ENCODE assay signal across 1 cellular context in the genomic region with DNA sequence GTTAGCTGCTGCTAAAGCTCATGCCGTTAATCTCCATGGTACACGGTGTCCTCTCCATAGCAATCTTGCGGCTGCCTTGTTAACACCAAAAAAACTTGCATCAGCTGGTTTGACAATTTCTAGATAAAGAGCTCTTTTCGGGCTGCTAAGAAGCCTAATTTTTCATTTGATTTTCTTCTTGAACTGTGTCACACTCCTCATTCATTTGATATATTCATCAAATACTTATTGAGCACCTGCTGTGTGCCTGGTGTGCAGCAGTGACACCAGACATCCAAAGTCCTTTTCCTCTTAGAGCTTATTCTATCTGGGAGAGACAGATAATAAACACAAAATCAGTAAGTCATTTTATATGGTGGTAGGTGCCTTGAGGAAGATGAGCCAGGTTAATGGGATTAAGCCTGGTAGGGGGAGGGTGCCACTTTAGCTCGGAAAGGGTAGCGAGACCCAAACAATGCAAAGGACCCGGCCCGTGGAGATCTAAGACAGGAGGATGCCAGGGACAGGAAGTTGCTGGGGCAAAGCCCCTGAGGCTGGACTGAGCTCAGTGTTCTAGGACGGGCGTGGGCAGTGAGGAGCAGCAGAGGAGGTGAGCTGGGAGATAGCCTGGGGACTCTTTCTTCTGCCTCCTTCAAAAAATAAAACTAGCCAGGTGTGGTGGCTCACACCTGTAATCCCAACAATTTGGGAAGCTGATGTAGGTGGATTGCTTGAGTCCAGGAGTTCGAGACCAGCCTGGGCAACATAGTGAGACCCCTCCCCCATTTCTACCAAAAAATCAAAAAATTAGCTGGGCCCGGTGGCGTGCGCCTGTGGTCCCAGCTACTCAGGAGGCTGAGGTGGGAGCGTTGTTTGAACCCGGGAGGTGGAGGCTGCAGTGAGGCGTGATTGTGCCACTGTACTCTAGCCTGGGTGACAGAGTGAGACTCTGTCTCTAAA.
A peak's percentile ranks its signal among the peaks of the same experiment; 100 is the strongest.
TF ChIP-seq lines count a peak whose summit lies in the region.

No MANE protein-coding gene starts in this region.

TF ChIP-seq in HEK293, 187 proteins besides CTCF, POLR2A, EP300 and RAD21 (continued from another document and continues in another):
- TF ChIP-seq, protein P1, sequence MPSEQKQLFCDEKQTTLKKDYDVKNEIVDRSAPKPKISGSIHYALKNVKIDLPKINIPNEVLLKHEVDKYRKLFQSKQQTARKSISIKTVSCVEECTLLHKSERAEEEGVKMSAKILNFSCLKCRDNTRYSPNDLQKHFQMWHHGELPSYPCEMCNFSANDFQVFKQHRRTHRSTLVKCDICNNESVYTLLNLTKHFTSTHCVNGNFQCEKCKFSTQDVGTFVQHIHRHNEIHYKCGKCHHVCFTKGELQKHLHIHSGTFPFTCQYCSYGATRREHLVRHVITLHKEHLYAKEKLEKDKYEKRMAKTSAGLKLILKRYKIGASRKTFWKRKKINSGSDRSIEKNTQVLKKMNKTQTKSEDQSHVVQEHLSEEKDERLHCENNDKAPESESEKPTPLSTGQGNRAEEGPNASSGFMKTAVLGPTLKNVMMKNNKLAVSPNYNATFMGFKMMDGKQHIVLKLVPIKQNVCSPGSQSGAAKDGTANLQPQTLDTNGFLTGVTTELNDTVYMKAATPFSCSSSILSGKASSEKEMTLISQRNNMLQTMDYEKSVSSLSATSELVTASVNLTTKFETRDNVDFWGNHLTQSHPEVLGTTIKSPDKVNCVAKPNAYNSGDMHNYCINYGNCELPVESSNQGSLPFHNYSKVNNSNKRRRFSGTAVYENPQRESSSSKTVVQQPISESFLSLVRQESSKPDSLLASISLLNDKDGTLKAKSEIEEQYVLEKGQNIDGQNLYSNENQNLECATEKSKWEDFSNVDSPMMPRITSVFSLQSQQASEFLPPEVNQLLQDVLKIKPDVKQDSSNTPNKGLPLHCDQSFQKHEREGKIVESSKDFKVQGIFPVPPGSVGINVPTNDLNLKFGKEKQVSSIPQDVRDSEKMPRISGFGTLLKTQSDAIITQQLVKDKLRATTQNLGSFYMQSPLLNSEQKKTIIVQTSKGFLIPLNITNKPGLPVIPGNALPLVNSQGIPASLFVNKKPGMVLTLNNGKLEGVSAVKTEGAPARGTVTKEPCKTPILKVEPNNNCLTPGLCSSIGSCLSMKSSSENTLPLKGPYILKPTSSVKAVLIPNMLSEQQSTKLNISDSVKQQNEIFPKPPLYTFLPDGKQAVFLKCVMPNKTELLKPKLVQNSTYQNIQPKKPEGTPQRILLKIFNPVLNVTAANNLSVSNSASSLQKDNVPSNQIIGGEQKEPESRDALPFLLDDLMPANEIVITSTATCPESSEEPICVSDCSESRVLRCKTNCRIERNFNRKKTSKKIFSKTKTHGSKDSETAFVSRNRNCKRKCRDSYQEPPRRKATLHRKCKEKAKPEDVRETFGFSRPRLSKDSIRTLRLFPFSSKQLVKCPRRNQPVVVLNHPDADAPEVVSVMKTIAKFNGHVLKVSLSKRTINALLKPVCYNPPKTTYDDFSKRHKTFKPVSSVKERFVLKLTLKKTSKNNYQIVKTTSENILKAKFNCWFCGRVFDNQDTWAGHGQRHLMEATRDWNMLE (tag by site-specific recombination; conservative IDR thresholded peaks at IDR 0.05; ENCODE audit: low read depth): peak; percentile 40; the same call in 1 of the 2 replicates
- TF ChIP-seq ZNF24 (tag by site-specific recombination; IDR thresholded peaks at IDR 0.05) (no peak), ZNF221 (tag by site-specific recombination; IDR thresholded peaks at IDR 0.05; ENCODE audit: borderline replicate concordance) (no peak), ZFP41 (tag by site-specific recombination; IDR thresholded peaks at IDR 0.05; ENCODE audit: borderline replicate concordance) (no peak), ZFHX2 (tag by site-specific recombination; conservative IDR thresholded peaks at IDR 0.05) (peak; percentile 30; the same call in 1 of the 2 replicates), FEZF1 (tag by site-specific recombination; IDR thresholded peaks at IDR 0.05) (peak; percentile 18; the same call in 1 of the 2 replicates), ZNF311 (tag by site-specific recombination; IDR thresholded peaks at IDR 0.05; ENCODE audit: borderline replicate concordance) (no peak), ZNF677 (tag by site-specific recombination; IDR thresholded peaks at IDR 0.05) (no peak), ZIC2 (tag by site-specific recombination; IDR thresholded peaks at IDR 0.05) (0 out of 2 replicates have a peak, but pooled peaks have one; percentile 6), ZNF521 (tag by site-specific recombination; IDR thresholded peaks at IDR 0.05) (no peak), ZNF670 (tag by site-specific recombination; IDR thresholded peaks at IDR 0.05; ENCODE audit: low read depth) (no peak), ZNF324 (tag by site-specific recombination; IDR thresholded peaks at IDR 0.05) (no peak), ZNF621 (tag by site-specific recombination; IDR thresholded peaks at IDR 0.05) (no peak), ZNF121 (tag by site-specific recombination; IDR thresholded peaks at IDR 0.05) (peak; percentile 94), ZNF596 (tag by site-specific recombination; IDR thresholded peaks at IDR 0.05) (no peak), ZNF777 (tag by site-specific recombination; IDR thresholded peaks at IDR 0.05; ENCODE audit: borderline replicate concordance) (no peak), ZNF585B (tag by site-specific recombination; IDR thresholded peaks at IDR 0.05) (no peak), GLIS2 (tag by site-specific recombination; IDR thresholded peaks at IDR 0.05) (no peak)
- TF ChIP-seq, protein P2, sequence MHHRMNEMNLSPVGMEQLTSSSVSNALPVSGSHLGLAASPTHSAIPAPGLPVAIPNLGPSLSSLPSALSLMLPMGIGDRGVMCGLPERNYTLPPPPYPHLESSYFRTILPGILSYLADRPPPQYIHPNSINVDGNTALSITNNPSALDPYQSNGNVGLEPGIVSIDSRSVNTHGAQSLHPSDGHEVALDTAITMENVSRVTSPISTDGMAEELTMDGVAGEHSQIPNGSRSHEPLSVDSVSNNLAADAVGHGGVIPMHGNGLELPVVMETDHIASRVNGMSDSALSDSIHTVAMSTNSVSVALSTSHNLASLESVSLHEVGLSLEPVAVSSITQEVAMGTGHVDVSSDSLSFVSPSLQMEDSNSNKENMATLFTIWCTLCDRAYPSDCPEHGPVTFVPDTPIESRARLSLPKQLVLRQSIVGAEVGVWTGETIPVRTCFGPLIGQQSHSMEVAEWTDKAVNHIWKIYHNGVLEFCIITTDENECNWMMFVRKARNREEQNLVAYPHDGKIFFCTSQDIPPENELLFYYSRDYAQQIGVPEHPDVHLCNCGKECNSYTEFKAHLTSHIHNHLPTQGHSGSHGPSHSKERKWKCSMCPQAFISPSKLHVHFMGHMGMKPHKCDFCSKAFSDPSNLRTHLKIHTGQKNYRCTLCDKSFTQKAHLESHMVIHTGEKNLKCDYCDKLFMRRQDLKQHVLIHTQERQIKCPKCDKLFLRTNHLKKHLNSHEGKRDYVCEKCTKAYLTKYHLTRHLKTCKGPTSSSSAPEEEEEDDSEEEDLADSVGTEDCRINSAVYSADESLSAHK (tag by site-specific recombination; IDR thresholded peaks at IDR 0.05): no peak
- TF ChIP-seq, protein P3, sequence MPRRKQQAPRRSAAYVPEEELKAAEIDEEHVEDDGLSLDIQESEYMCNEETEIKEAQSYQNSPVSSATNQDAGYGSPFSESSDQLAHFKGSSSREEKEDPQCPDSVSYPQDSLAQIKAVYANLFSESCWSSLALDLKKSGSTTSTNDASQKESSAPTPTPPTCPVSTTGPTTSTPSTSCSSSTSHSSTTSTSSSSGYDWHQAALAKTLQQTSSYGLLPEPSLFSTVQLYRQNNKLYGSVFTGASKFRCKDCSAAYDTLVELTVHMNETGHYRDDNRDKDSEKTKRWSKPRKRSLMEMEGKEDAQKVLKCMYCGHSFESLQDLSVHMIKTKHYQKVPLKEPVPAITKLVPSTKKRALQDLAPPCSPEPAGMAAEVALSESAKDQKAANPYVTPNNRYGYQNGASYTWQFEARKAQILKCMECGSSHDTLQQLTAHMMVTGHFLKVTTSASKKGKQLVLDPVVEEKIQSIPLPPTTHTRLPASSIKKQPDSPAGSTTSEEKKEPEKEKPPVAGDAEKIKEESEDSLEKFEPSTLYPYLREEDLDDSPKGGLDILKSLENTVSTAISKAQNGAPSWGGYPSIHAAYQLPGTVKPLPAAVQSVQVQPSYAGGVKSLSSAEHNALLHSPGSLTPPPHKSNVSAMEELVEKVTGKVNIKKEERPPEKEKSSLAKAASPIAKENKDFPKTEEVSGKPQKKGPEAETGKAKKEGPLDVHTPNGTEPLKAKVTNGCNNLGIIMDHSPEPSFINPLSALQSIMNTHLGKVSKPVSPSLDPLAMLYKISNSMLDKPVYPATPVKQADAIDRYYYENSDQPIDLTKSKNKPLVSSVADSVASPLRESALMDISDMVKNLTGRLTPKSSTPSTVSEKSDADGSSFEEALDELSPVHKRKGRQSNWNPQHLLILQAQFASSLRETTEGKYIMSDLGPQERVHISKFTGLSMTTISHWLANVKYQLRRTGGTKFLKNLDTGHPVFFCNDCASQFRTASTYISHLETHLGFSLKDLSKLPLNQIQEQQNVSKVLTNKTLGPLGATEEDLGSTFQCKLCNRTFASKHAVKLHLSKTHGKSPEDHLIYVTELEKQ (tag by site-specific recombination; IDR thresholded peaks at IDR 0.05; ENCODE audit: borderline replicate concordance): no peak
- TF ChIP-seq, protein P4, sequence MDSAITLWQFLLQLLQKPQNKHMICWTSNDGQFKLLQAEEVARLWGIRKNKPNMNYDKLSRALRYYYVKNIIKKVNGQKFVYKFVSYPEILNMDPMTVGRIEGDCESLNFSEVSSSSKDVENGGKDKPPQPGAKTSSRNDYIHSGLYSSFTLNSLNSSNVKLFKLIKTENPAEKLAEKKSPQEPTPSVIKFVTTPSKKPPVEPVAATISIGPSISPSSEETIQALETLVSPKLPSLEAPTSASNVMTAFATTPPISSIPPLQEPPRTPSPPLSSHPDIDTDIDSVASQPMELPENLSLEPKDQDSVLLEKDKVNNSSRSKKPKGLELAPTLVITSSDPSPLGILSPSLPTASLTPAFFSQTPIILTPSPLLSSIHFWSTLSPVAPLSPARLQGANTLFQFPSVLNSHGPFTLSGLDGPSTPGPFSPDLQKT (IDR thresholded peaks at IDR 0.05; ENCODE audit: borderline replicate concordance, low read depth, low read length): no peak
- TF ChIP-seq, protein P5, sequence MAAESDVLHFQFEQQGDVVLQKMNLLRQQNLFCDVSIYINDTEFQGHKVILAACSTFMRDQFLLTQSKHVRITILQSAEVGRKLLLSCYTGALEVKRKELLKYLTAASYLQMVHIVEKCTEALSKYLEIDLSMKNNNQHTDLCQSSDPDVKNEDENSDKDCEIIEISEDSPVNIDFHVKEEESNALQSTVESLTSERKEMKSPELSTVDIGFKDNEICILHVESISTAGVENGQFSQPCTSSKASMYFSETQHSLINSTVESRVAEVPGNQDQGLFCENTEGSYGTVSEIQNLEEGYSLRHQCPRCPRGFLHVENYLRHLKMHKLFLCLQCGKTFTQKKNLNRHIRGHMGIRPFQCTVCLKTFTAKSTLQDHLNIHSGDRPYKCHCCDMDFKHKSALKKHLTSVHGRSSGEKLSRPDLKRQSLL (tag by site-specific recombination; IDR thresholded peaks at IDR 0.05): no peak
- TF ChIP-seq, protein P6, sequence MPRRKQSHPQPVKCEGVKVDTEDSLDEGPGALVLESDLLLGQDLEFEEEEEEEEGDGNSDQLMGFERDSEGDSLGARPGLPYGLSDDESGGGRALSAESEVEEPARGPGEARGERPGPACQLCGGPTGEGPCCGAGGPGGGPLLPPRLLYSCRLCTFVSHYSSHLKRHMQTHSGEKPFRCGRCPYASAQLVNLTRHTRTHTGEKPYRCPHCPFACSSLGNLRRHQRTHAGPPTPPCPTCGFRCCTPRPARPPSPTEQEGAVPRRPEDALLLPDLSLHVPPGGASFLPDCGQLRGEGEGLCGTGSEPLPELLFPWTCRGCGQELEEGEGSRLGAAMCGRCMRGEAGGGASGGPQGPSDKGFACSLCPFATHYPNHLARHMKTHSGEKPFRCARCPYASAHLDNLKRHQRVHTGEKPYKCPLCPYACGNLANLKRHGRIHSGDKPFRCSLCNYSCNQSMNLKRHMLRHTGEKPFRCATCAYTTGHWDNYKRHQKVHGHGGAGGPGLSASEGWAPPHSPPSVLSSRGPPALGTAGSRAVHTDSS (tag by site-specific recombination; IDR thresholded peaks at IDR 0.05): no peak
- TF ChIP-seq, protein P7, sequence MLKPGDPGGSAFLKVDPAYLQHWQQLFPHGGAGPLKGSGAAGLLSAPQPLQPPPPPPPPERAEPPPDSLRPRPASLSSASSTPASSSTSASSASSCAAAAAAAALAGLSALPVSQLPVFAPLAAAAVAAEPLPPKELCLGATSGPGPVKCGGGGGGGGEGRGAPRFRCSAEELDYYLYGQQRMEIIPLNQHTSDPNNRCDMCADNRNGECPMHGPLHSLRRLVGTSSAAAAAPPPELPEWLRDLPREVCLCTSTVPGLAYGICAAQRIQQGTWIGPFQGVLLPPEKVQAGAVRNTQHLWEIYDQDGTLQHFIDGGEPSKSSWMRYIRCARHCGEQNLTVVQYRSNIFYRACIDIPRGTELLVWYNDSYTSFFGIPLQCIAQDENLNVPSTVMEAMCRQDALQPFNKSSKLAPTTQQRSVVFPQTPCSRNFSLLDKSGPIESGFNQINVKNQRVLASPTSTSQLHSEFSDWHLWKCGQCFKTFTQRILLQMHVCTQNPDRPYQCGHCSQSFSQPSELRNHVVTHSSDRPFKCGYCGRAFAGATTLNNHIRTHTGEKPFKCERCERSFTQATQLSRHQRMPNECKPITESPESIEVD (tag by site-specific recombination; IDR thresholded peaks at IDR 0.05): peak; percentile 87
- TF ChIP-seq, protein P8, sequence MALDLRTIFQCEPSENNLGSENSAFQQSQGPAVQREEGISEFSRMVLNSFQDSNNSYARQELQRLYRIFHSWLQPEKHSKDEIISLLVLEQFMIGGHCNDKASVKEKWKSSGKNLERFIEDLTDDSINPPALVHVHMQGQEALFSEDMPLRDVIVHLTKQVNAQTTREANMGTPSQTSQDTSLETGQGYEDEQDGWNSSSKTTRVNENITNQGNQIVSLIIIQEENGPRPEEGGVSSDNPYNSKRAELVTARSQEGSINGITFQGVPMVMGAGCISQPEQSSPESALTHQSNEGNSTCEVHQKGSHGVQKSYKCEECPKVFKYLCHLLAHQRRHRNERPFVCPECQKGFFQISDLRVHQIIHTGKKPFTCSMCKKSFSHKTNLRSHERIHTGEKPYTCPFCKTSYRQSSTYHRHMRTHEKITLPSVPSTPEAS (tag by site-specific recombination; IDR thresholded peaks at IDR 0.05): no peak
- TF ChIP-seq, protein P9, sequence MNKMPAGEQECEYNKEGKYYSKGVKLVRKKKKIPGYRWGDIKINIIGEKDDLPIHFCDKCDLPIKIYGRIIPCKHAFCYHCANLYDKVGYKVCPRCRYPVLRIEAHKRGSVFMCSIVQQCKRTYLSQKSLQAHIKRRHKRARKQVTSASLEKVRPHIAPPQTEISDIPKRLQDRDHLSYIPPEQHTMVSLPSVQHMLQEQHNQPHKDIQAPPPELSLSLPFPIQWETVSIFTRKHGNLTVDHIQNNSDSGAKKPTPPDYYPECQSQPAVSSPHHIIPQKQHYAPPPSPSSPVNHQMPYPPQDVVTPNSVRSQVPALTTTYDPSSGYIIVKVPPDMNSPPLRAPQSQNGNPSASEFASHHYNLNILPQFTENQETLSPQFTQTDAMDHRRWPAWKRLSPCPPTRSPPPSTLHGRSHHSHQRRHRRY (tag by site-specific recombination; IDR thresholded peaks at IDR 0.05): no peak
- TF ChIP-seq, protein P10, sequence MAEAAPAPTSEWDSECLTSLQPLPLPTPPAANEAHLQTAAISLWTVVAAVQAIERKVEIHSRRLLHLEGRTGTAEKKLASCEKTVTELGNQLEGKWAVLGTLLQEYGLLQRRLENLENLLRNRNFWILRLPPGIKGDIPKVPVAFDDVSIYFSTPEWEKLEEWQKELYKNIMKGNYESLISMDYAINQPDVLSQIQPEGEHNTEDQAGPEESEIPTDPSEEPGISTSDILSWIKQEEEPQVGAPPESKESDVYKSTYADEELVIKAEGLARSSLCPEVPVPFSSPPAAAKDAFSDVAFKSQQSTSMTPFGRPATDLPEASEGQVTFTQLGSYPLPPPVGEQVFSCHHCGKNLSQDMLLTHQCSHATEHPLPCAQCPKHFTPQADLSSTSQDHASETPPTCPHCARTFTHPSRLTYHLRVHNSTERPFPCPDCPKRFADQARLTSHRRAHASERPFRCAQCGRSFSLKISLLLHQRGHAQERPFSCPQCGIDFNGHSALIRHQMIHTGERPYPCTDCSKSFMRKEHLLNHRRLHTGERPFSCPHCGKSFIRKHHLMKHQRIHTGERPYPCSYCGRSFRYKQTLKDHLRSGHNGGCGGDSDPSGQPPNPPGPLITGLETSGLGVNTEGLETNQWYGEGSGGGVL (tag by site-specific recombination; IDR thresholded peaks at IDR 0.05): no peak
